In genomic region chr10:82653244-82653933, GRCh38 we compare ENCODE assay signal across 2 cellular contexts.
TF ChIP-seq lines count a peak whose summit lies in the region.

No MANE protein-coding gene starts in this region.

TF ChIP-seq in WTC11, 78 proteins besides CTCF, POLR2A, EP300 and RAD21 (continued from another document):
- no peak for TF ChIP-seq IRF1 (CRISPR knock-in tag; IDR thresholded peaks at IDR 0.05)
- no peak for TF ChIP-seq ZNF263 (CRISPR knock-in tag; IDR thresholded peaks at IDR 0.05; ENCODE audit: low read depth)
- TF ChIP-seq ZNF138 (CRISPR knock-in tag; conservative IDR thresholded peaks at IDR 0.05): no peak
- no peak for TF ChIP-seq MYBL2 (CRISPR knock-in tag; IDR thresholded peaks at IDR 0.05)
- TF ChIP-seq, protein P1, sequence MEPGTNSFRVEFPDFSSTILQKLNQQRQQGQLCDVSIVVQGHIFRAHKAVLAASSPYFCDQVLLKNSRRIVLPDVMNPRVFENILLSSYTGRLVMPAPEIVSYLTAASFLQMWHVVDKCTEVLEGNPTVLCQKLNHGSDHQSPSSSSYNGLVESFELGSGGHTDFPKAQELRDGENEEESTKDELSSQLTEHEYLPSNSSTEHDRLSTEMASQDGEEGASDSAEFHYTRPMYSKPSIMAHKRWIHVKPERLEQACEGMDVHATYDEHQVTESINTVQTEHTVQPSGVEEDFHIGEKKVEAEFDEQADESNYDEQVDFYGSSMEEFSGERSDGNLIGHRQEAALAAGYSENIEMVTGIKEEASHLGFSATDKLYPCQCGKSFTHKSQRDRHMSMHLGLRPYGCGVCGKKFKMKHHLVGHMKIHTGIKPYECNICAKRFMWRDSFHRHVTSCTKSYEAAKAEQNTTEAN (CRISPR knock-in tag; IDR thresholded peaks at IDR 0.05): no peak
- TF ChIP-seq, protein P2, sequence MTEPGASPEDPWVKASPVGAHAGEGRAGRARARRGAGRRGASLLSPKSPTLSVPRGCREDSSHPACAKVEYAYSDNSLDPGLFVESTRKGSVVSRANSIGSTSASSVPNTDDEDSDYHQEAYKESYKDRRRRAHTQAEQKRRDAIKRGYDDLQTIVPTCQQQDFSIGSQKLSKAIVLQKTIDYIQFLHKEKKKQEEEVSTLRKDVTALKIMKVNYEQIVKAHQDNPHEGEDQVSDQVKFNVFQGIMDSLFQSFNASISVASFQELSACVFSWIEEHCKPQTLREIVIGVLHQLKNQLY (CRISPR knock-in tag; IDR thresholded peaks at IDR 0.05): no peak

TF ChIP-seq in SK-N-SH, 30 proteins besides CTCF, POLR2A, EP300 and RAD21 (continued from another document):
- TF ChIP-seq REST (IDR thresholded peaks at IDR 0.05; ENCODE audit: low read depth, low read length): no peak
- TF ChIP-seq, protein P3, sequence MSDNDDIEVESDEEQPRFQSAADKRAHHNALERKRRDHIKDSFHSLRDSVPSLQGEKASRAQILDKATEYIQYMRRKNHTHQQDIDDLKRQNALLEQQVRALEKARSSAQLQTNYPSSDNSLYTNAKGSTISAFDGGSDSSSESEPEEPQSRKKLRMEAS (IDR thresholded peaks at IDR 0.05; ENCODE audit: low read depth): no peak
- TF ChIP-seq ZBTB33 (IDR thresholded peaks at IDR 0.05; ENCODE audit: borderline replicate concordance, low read depth): no peak
- TF ChIP-seq NFIC (IDR thresholded peaks at IDR 0.05; ENCODE audit: borderline replicate concordance): no peak
- no peak for TF ChIP-seq RFX5 (IDR thresholded peaks at IDR 0.05; ENCODE audit: low read length)
- TF ChIP-seq GABPA (IDR thresholded peaks at IDR 0.05; ENCODE audit: low read depth): no peak
- no peak for TF ChIP-seq SIN3A (IDR thresholded peaks at IDR 0.05; ENCODE audit: borderline replicate concordance, low read depth, low read length)
- no peak for TF ChIP-seq GATA2 (CRISPR knock-in tag; IDR thresholded peaks at IDR 0.05)
- no peak for TF ChIP-seq NRF1 (IDR thresholded peaks at IDR 0.05; ENCODE audit: low read depth, low read length)
